In the genomic region with DNA sequence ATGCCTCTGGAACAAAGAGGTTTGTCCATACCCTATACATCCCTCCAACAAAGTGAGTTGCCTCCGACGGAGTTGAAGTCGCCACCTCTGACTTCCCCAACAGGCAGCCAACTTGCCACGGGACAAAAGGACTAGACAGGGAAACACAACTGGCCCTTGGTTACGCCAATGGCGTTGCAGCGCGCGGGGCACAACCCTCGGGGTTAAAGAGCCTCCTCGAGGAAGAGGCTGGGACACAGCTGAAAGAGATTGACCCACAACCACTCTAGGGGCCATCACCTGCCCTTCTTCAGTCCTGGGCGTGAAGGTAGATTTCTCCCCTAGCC, we compare ENCODE assay signal across 1 cellular context.
TF ChIP-seq lines count a peak whose summit lies in the region.

No MANE protein-coding gene starts in this region.

TF ChIP-seq in HCT116, 20 proteins besides CTCF, POLR2A, EP300 and RAD21:
- TF ChIP-seq SRF (IDR thresholded peaks at IDR 0.05; ENCODE audit: low read depth) = no peak
- no peak for TF ChIP-seq JUND (IDR thresholded peaks at IDR 0.05)
- TF ChIP-seq ELF1 (IDR thresholded peaks at IDR 0.05; ENCODE audit: borderline replicate concordance, low read depth) = no peak
- TF ChIP-seq, protein P1, sequence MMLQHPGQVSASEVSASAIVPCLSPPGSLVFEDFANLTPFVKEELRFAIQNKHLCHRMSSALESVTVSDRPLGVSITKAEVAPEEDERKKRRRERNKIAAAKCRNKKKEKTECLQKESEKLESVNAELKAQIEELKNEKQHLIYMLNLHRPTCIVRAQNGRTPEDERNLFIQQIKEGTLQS (IDR thresholded peaks at IDR 0.05) = no peak
